In genomic region chr12:81296556-81297305, GRCh38 we compare ENCODE assay signal across 12 cellular contexts.
DNase-seq lines count a peak whose midpoint lies in the region; ATAC-seq and TF ChIP-seq lines count a peak whose summit lies in the region.
"Had no signal": no experiment of that assay in that cellular context is flagged by ENCODE, and none has a peak within 500 bp of the region (broad histone marks: within the 10 kb centered on the region; RNA-seq: fewer than 3 reads in every experiment).

No MANE protein-coding gene starts in this region.

- RAD21 ChIA-PET in HCT116 (lab: Charles Lee; ENCODE audit: low non-redundant PET in 1 of 2, low total read pairs in 2 of 2, uncharacterized antibody in 2 of 2, unreplicated experiment in 2 of 2), result interaction anchor here in 1 of 2 experiments (0.6 kb wide), 1 partner anchor 533 kb away, joined by 3 read pairs; no protein-coding TSS in a partner anchor

- CTCF ChIA-PET in HCT116 (lab: Charles Lee), result no interaction called here

- DNase-seq in HCT116 (ENCODE audit: low read depth, low spot score) (no peak), RWPE2 (ENCODE audit: low spot score) (no peak), epithelial cell of esophagus (ENCODE audit: low read depth) (peak; percentile 43), smooth muscle cell of the brain vasculature (ENCODE audit: low read depth, low spot score) (peak; percentile 33), left ventricle myocardium superior (no peak), OCI-M1 (lab: John Stamatoyannopoulos, UW) (no peak)
- DNase-seq in activated T-helper 1 cell treated with anti-CD3 and anti-CD28 coated beads, Interleukin-12 subunit alpha, Interleukin-12 subunit beta, Interleukin-2, Interleukin-4 antibody, amounts not matched to agents 30 ng/mL and 10 ng/mL and 1 ng/mL, durations not matched to agents 14 hours and 24 hours and 36 hours (ENCODE audit: low spot score), result no peak
- DNase-seq: activated CD4-positive, alpha-beta T cell treated with anti-CD3 and anti-CD28 coated beads, Interleukin-2, amount 50 U/mL, for 4 hours; cerebellar nuclear complex had no signal

- no peak overlapping the region for H2AFZ ChIP-seq in HCT116 (ENCODE audit: low read depth, low read length, poor library complexity, severe bottlenecking)

- H3K4me2 ChIP-seq in HCT116 (ENCODE audit: low read length), result peak overlapping the region; percentile 33; the same call in 1 of the 2 replicates

- POLR2A ChIA-PET in HCT116 (lab: Charles Lee), result no interaction called here

- H3K4me3 ChIP-seq in HCT116 (replicated peaks in 1 of 2; ENCODE audit: low read depth in 1 of 2, low read length in 2 of 2), result no peak overlapping the region
- no peak overlapping the region for H3K4me3 ChIP-seq in RWPE2 (ENCODE audit: severe bottlenecking)
- H3K4me3 ChIP-seq in epithelial cell of esophagus (ENCODE audit: low read length), result no peak overlapping the region
- H3K4me3 ChIP-seq: GM12878, thoracic aorta had no signal

- H3K36me3 Mint-ChIP-seq in activated T-helper 1 cell treated with anti-CD3 and anti-CD28 coated beads, Interleukin-12 subunit alpha, Interleukin-12 subunit beta, Interleukin-2, Interleukin-4 antibody, amounts not matched to agents 30 ng/mL and 10 ng/mL and 1 ng/mL, durations not matched to agents 14 hours and 24 hours and 36 hours (ENCODE audit: low read depth), result no peaks in the 10 kb centered on the region

- TF ChIP-seq CTCF in HCT116 (IDR thresholded peaks at IDR 0.05 in 2 of 3, conservative IDR thresholded peaks at IDR 0.05 in 1 of 3; ENCODE audit: borderline replicate concordance in 1 of 3, insufficient read depth in 1 of 3, low read depth in 2 of 3, low read length in 2 of 3), result no peak
- no peak for TF ChIP-seq CTCF in RWPE2 (IDR thresholded peaks at IDR 0.05; ENCODE audit: poor library complexity, severe bottlenecking)
- no peak for TF ChIP-seq CTCF in epithelial cell of esophagus (IDR thresholded peaks at IDR 0.05; ENCODE audit: insufficient read depth, low read depth, low read length, missing control alignments)

- no peaks in the 10 kb centered on the region for H3K9me3 Mint-ChIP-seq in activated T-helper 1 cell treated with anti-CD3 and anti-CD28 coated beads, Interleukin-12 subunit alpha, Interleukin-12 subunit beta, Interleukin-2, Interleukin-4 antibody, amounts not matched to agents 30 ng/mL and 10 ng/mL and 1 ng/mL, durations not matched to agents 14 hours and 24 hours and 36 hours
- H3K9me3 Mint-ChIP-seq: T-helper 1 cell treated with Interleukin-12 subunit alpha and Interleukin-12 subunit beta and Interleukin-4 antibody, amounts not matched to agents 30 μg/mL and 1 μg/mL, for 36 hours had no signal

- H3K79me2 ChIP-seq in HCT116 (ENCODE audit: insufficient read depth, low read length), result no peaks in the 10 kb centered on the region

- no peak overlapping the region for H3K27ac Mint-ChIP-seq in activated T-helper 1 cell treated with anti-CD3 and anti-CD28 coated beads, Interleukin-12 subunit alpha, Interleukin-12 subunit beta, Interleukin-2, Interleukin-4 antibody, amounts not matched to agents 30 ng/mL and 10 ng/mL and 1 ng/mL, durations not matched to agents 14 hours and 24 hours and 36 hours
- H3K27ac Mint-ChIP-seq: T-helper 1 cell treated with Interleukin-12 subunit alpha and Interleukin-12 subunit beta and Interleukin-4 antibody, amounts not matched to agents 30 μg/mL and 1 μg/mL, for 36 hours had no signal

- H3K9me3 ChIP-seq in HCT116 (ENCODE audit: control insufficient read depth in 1 of 2, insufficient read depth in 1 of 2, low read depth in 1 of 2, low read length in 2 of 2), result no peaks in the 10 kb centered on the region
- no peaks in the 10 kb centered on the region for H3K9me3 ChIP-seq in RWPE2 (ENCODE audit: severe bottlenecking)
- H3K9me3 ChIP-seq: thoracic aorta had no signal

- no peak for TF ChIP-seq POLR2A in HCT116 (IDR thresholded peaks at IDR 0.05; ENCODE audit: borderline replicate concordance, extremely low read depth, insufficient read depth, insufficient read length)

- H3K4me1 Mint-ChIP-seq in activated T-helper 1 cell treated with anti-CD3 and anti-CD28 coated beads, Interleukin-12 subunit alpha, Interleukin-12 subunit beta, Interleukin-2, Interleukin-4 antibody, amounts not matched to agents 30 ng/mL and 10 ng/mL and 1 ng/mL, durations not matched to agents 14 hours and 24 hours and 36 hours (ENCODE audit: low read depth), result no peaks in the 10 kb centered on the region

- TF ChIP-seq RAD21 in HCT116 (IDR thresholded peaks at IDR 0.05; ENCODE audit: low read depth), result no peak

- H4K20me1 ChIP-seq in HCT116 (ENCODE audit: insufficient read depth), result no peaks in the 10 kb centered on the region

- no peak for ATAC-seq in HCT116
- ATAC-seq in RWPE2 (ENCODE audit: low read depth), result peak; percentile 27; the same call in 1 of the 3 replicates
- no peak for ATAC-seq in left ventricle myocardium superior
- ATAC-seq: GM12878 had no signal

- intact Hi-C loops in HCT116 (cut with micrococcal nuclease) (no loop called here), left ventricle myocardium superior (cut with micrococcal nuclease) (no loop called here)
- intact Hi-C loops in activated T-helper 1 cell treated with anti-CD3 and anti-CD28 coated beads, Interleukin-12 subunit alpha, Interleukin-12 subunit beta, Interleukin-2, Interleukin-4 antibody, amounts not matched to agents 30 ng/mL and 10 ng/mL and 1 ng/mL, durations not matched to agents 14 hours and 24 hours and 36 hours (cut with micrococcal nuclease), result no loop called here

- H3K4me1 ChIP-seq in HCT116 (ENCODE audit: control insufficient read depth in 1 of 2, insufficient read depth in 2 of 2, low read length in 2 of 2) (peaks cover 2 to 16% of the 10 kb centered on the region in 2 experiments; a peak in 2 of 4 replicates), RWPE2 (ENCODE audit: insufficient read depth, poor library complexity, severe bottlenecking) (no peaks in the 10 kb centered on the region)

- H3K27me3 ChIP-seq in HCT116 (ENCODE audit: insufficient read depth, low read length) (peaks cover 7% of the 10 kb centered on the region; the same call in 1 of the 2 replicates), RWPE2 (ENCODE audit: insufficient read depth, poor library complexity, severe bottlenecking) (no peaks in the 10 kb centered on the region)

- no peak overlapping the region for H3K9ac ChIP-seq in HCT116 (ENCODE audit: low read length)

- H3K27ac ChIP-seq in HCT116 (ENCODE audit: low read depth, low read length) (no peak overlapping the region), RWPE2 (ENCODE audit: poor library complexity, severe bottlenecking) (no peak overlapping the region)
- H3K27ac ChIP-seq: thoracic aorta had no signal

- H3K27me3 Mint-ChIP-seq in activated T-helper 1 cell treated with anti-CD3 and anti-CD28 coated beads, Interleukin-12 subunit alpha, Interleukin-12 subunit beta, Interleukin-2, Interleukin-4 antibody, amounts not matched to agents 30 ng/mL and 10 ng/mL and 1 ng/mL, durations not matched to agents 14 hours and 24 hours and 36 hours (ENCODE audit: insufficient read depth), result no peaks in the 10 kb centered on the region

- no peaks in the 10 kb centered on the region for H3K9me2 ChIP-seq in HCT116 (ENCODE audit: insufficient read depth)

- H3K36me3 ChIP-seq in HCT116 (ENCODE audit: control insufficient read depth in 1 of 2, insufficient read depth in 2 of 2, low read length in 2 of 2) (no peaks in the 10 kb centered on the region), RWPE2 (ENCODE audit: low read depth) (no peaks in the 10 kb centered on the region)
- H3K36me3 ChIP-seq: thoracic aorta had no signal

- no TSS peak for BruUV-seq in HCT116 (replicated peaks; lab: Mats Ljungman, UMichigan)

- H3K4me3 Mint-ChIP-seq in activated T-helper 1 cell treated with anti-CD3 and anti-CD28 coated beads, Interleukin-12 subunit alpha, Interleukin-12 subunit beta, Interleukin-2, Interleukin-4 antibody, amounts not matched to agents 30 ng/mL and 10 ng/mL and 1 ng/mL, durations not matched to agents 14 hours and 24 hours and 36 hours, result no peak overlapping the region
- H3K4me3 Mint-ChIP-seq: T-helper 1 cell treated with Interleukin-12 subunit alpha and Interleukin-12 subunit beta and Interleukin-4 antibody, amounts not matched to agents 30 μg/mL and 1 μg/mL, for 36 hours had no signal

TF ChIP-seq in HCT116, 20 proteins besides CTCF, POLR2A, EP300 and RAD21:
- TF ChIP-seq TCF7L2 (IDR thresholded peaks at IDR 0.05; ENCODE audit: borderline replicate concordance, extremely low read depth, insufficient read depth, insufficient read length), result no peak
- TF ChIP-seq SIN3A (IDR thresholded peaks at IDR 0.05; ENCODE audit: low read depth), result no peak
- TF ChIP-seq EZH2 (IDR thresholded peaks at IDR 0.05), result no peak
- no peak for TF ChIP-seq ELF1 (IDR thresholded peaks at IDR 0.05; ENCODE audit: borderline replicate concordance, low read depth)
- TF ChIP-seq SRF (IDR thresholded peaks at IDR 0.05; ENCODE audit: low read depth), result no peak
- TF ChIP-seq FOSL1 (IDR thresholded peaks at IDR 0.05; ENCODE audit: low read depth), result no peak
- no peak for TF ChIP-seq POLR2AphosphoS5 (IDR thresholded peaks at IDR 0.05; ENCODE audit: low read depth, low read length)
- TF ChIP-seq EGR1 (IDR thresholded peaks at IDR 0.05; ENCODE audit: low read depth), result no peak
- TF ChIP-seq MAX (IDR thresholded peaks at IDR 0.05), result no peak

Comparison
In these comparisons a context has a peak if more than half of its experiments do, and no peak if none do; other contexts are left out.
1. DNase-seq: peak in epithelial cell of esophagus (single experiment) and smooth muscle cell of the brain vasculature (single experiment); none in HCT116 (single experiment), RWPE2 (single experiment), left ventricle myocardium superior (single experiment), OCI-M1 (single experiment) and activated T-helper 1 cell treated with anti-CD3 and anti-CD28 coated beads, Interleukin-12 subunit alpha, Interleukin-12 subunit beta, Interleukin-2, Interleukin-4 antibody, amounts not matched to agents 30 ng/mL and 10 ng/mL and 1 ng/mL, durations not matched to agents 14 hours and 24 hours and 36 hours (single experiment).